ENCODE assay signal across 27 cellular contexts in the genomic region with DNA sequence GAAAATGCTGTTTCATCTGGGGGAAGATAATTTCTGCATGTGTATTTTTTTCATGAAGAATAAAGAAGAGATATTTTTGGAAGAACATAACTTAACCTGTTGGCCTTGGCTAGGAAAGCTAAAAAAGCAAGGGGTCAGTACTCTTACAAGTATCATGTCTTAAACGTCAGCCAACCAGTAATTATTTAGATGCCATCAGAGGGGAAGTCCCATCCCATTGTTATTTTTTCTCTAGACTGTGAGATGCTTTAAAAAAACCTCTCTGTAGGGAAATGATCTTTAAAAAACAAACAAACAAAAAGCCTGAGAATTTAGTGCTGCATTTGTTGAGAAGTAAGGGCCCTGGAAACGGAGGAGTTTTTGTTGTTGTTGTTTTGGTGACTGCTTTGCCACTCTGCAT.
A peak's percentile ranks its signal among the peaks of the same experiment; 100 is the strongest.
DNase-seq lines count a peak whose midpoint lies in the region; ATAC-seq and TF ChIP-seq lines count a peak whose summit lies in the region.
"Had no signal": no experiment of that assay in that cellular context is flagged by ENCODE, and none has a peak within 500 bp of the region (broad histone marks: within the 10 kb centered on the region; RNA-seq: fewer than 3 reads in every experiment).

No MANE protein-coding gene starts in this region.

- peaks cover 27% of the 10 kb centered on the region for H3K4me1 Mint-ChIP-seq in memory B cell

- H3K27me3 Mint-ChIP-seq in memory B cell, result no peaks in the 10 kb centered on the region
- H3K27me3 Mint-ChIP-seq: activated naive CD8-positive, alpha-beta T cell treated with anti-CD3 and anti-CD28 coated beads for 36 hours; CD8-positive, alpha-beta memory T cell; central memory CD8-positive, alpha-beta T cell had no signal

- H3K36me3 Mint-ChIP-seq in memory B cell, result peaks cover 2% of the 10 kb centered on the region

- intact Hi-C loops in left ventricle myocardium inferior (cut with micrococcal nuclease) (no loop called here), left cardiac atrium (cut with DNase I) (no loop called here), thyroid gland (cut with DNase I) (no loop called here)

- no peaks in the 10 kb centered on the region for H3K9me3 Mint-ChIP-seq in memory B cell
- H3K9me3 Mint-ChIP-seq: activated naive CD8-positive, alpha-beta T cell treated with anti-CD3 and anti-CD28 coated beads for 36 hours; CD8-positive, alpha-beta memory T cell; central memory CD8-positive, alpha-beta T cell; H9 had no signal

- WGBS in thyroid gland, 2 donors, result 5 to 23% methylated on average over 2 of the region's 2 CpGs

- no peak for ATAC-seq in left cardiac atrium
- peak; percentile 31 for ATAC-seq in memory B cell (ENCODE audit: low read depth)
- no peak for ATAC-seq in HG02571 (IDR thresholded peaks at IDR 0.05; ENCODE audit: unreplicated experiment)
- no peak for ATAC-seq in HG03469 (IDR thresholded peaks at IDR 0.05; ENCODE audit: unreplicated experiment)
- ATAC-seq: A549 had no signal

- TF ChIP-seq POLR2A in thyroid gland (IDR thresholded peaks at IDR 0.05), result no peak

- no peak overlapping the region for H3K4me3 Mint-ChIP-seq in memory B cell
- H3K4me3 Mint-ChIP-seq: activated naive CD8-positive, alpha-beta T cell treated with anti-CD3 and anti-CD28 coated beads for 36 hours; CD8-positive, alpha-beta memory T cell; central memory CD8-positive, alpha-beta T cell; H9 had no signal

- H3K27me3 ChIP-seq in left ventricle myocardium inferior (ENCODE audit: low read depth), result no peaks in the 10 kb centered on the region
- no peaks in the 10 kb centered on the region for H3K27me3 ChIP-seq in thyroid gland
- H3K27me3 ChIP-seq: ascending aorta, neutrophil, tibial nerve had no signal

- H3K36me3 ChIP-seq in left ventricle myocardium inferior (no peaks in the 10 kb centered on the region), thyroid gland (no peaks in the 10 kb centered on the region)
- H3K36me3 ChIP-seq: ascending aorta, neutrophil, tibial nerve had no signal

- H3K9me3 ChIP-seq in left ventricle myocardium inferior (replicated peaks) (no peaks in the 10 kb centered on the region), thyroid gland (no peaks in the 10 kb centered on the region)
- H3K9me3 ChIP-seq: A549, ascending aorta, neutrophil, tibial nerve had no signal

- H3K4me1 ChIP-seq in left ventricle myocardium inferior, result peaks cover 11% of the 10 kb centered on the region
- H3K4me1 ChIP-seq in thyroid gland, result peaks cover 28 to 49% of the 10 kb centered on the region in 2 donors

- peak overlapping the region; percentile 41 for H3K27ac ChIP-seq in left ventricle myocardium inferior (replicated peaks)
- peak overlapping the region; percentile 3 to 67 (median 41) for H3K27ac ChIP-seq in thyroid gland
- H3K27ac ChIP-seq: A549, ascending aorta, neutrophil had no signal

- no peak overlapping the region for H3K4me3 ChIP-seq in left ventricle myocardium inferior
- H3K4me3 ChIP-seq in thyroid gland (replicated peaks in 1 of 3), result no peak overlapping the region
- H3K4me3 ChIP-seq: A549, ascending aorta, skin epidermis, tibial nerve had no signal

- no peak overlapping the region for H3K27ac Mint-ChIP-seq in memory B cell
- H3K27ac Mint-ChIP-seq: activated naive CD8-positive, alpha-beta T cell treated with anti-CD3 and anti-CD28 coated beads for 36 hours had no signal

- no peak for DNase-seq in left ventricle myocardium inferior
- DNase-seq in left cardiac atrium, result no peak
- peak; percentile 60 for DNase-seq in brain pericyte (ENCODE audit: low read depth, low spot score)
- no peak for DNase-seq in memory B cell (ENCODE audit: low spot score in 2 of 2)
- DNase-seq in thyroid gland, result no peak
- DNase-seq in activated CD4-positive, CD25-positive, alpha-beta regulatory T cell (lab: John Stamatoyannopoulos, UW), result no peak
- DNase-seq: activated CD4-positive, alpha-beta T cell treated with anti-CD3 and anti-CD28 coated beads for 4 hours; activated CD8-positive, alpha-beta memory T cell treated with anti-CD3 and anti-CD28 coated beads for 24 hours; activated effector memory CD4-positive, alpha-beta T cell treated with Interleukin-2 at 50 U/mL for 16 hours; activated naive CD8-positive, alpha-beta T cell treated with anti-CD3 and anti-CD28 coated beads for 36 hours; AML-193; CD8-positive, alpha-beta memory T cell; H9; KBM-7; mammary epithelial cell; MM.1S; NCI-H1417; NCI-H2081; T-helper 2 cell had no signal

- no peak for TF ChIP-seq CTCF in left ventricle myocardium inferior (IDR thresholded peaks at IDR 0.05; ENCODE audit: borderline replicate concordance)
- TF ChIP-seq CTCF in thyroid gland (IDR thresholded peaks at IDR 0.05), result no peak
